24 cellular contexts compared by ENCODE assay signal in the genomic region with DNA sequence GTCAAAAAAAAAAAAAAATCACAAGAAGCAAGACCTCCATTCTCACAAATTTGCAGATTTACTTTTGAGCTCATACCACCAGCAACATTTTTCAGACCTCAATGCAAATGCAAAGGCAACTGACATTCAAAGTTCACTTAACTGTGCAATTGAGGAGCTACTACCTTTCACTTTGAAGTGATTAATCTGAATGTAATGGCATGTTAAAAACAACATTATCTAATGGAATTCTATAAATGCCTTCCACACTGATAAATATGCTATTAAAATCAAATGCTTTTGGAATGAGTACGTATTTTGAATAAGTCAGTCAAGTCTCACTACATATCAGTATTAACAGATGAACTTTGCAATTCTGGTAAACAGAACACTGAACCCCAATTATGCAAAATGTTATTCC.
"Had no signal": no experiment of that assay in that cellular context is flagged by ENCODE, and none has a peak within 500 bp of the region (broad histone marks: within the 10 kb centered on the region; RNA-seq: fewer than 3 reads in every experiment).

No MANE protein-coding gene starts in this region.

- H3K4me3 Mint-ChIP-seq: activated T-helper 1 cell treated with anti-CD3 and anti-CD28 coated beads, Interleukin-12 subunit alpha, Interleukin-12 subunit beta, Interleukin-2, Interleukin-4 antibody, amounts not matched to agents 30 ng/mL and 10 ng/mL and 1 ng/mL, durations not matched to agents 14 hours and 24 hours and 36 hours; immature natural killer cell; natural killer cell; WTC11 had no signal

- H3K27me3 Mint-ChIP-seq: progenitor cell of endocrine pancreas had no signal

- H3K9me3 ChIP-seq: spleen, upper lobe of left lung had no signal

- H3K4me1 ChIP-seq: spleen, upper lobe of left lung had no signal

- H3K4me2 ChIP-seq: hepatocyte had no signal

- H3K27ac Mint-ChIP-seq: activated T-helper 1 cell treated with anti-CD3 and anti-CD28 coated beads, Interleukin-12 subunit alpha, Interleukin-12 subunit beta, Interleukin-2, Interleukin-4 antibody, amounts not matched to agents 30 ng/mL and 10 ng/mL and 1 ng/mL, durations not matched to agents 14 hours and 24 hours and 36 hours; progenitor cell of endocrine pancreas; WTC11 had no signal

- DNase-seq: activated CD4-positive, alpha-beta T cell treated with anti-CD3 and anti-CD28 coated beads, Interleukin-2, amount 50 U/mL, for 4 hours; activated CD8-positive, alpha-beta memory T cell treated with anti-CD3 and anti-CD28 coated beads, Interleukin-2, amount 50 U/mL, for 48 hours; activated gamma-delta T cell; activated naive CD4-positive, alpha-beta T cell treated with anti-CD3 and anti-CD28 coated beads, Interleukin-2, amount 50 U/mL, for 16 hours; aorta; central memory CD4-positive, alpha-beta T cell; effector memory CD4-positive, alpha-beta T cell; glutamatergic neuron; immature natural killer cell; left ventricle myocardium superior; mammary epithelial cell; midbrain; natural killer cell; retina; spleen; stimulated activated CD4-positive, alpha-beta T cell treated with anti-CD3 and anti-CD28 coated beads, Interleukin-4, amount 100 ng/mL, for 1 hour; stimulated activated naive CD4-positive, alpha-beta T cell; T-helper 9 cell; upper lobe of left lung had no signal

- H3K9me3 Mint-ChIP-seq: activated T-helper 1 cell treated with anti-CD3 and anti-CD28 coated beads, Interleukin-12 subunit alpha, Interleukin-12 subunit beta, Interleukin-2, Interleukin-4 antibody, amounts not matched to agents 30 ng/mL and 10 ng/mL and 1 ng/mL, durations not matched to agents 14 hours and 24 hours and 36 hours; immature natural killer cell; natural killer cell; WTC11 had no signal

- H3K27me3 ChIP-seq: hepatocyte, spleen, upper lobe of left lung had no signal

- H3K27ac ChIP-seq: hepatocyte, spleen, upper lobe of left lung had no signal

- ATAC-seq: esophagus mucosa, left ventricle myocardium superior, natural killer cell, WTC11 had no signal

- H3K4me3 ChIP-seq: hepatocyte, spleen, upper lobe of left lung had no signal

- H2AFZ ChIP-seq: hepatocyte had no signal
